Comparison of ENCODE assay signal across 8 cellular contexts in genomic region chr1:70205437-70206118, GRCh38. TPM values are rescaled to one million over a fixed set of nuclear protein-coding genes. Genes with fewer than 3 reads are reported as not detected.
DNase-seq lines count a peak whose midpoint lies in the region; ATAC-seq and TF ChIP-seq lines count a peak whose summit lies in the region.

Gene LRRC40 (minus strand): TSS chr1:70205579. CDS start chr1:70205540, 39 bp downstream.

- H3K4me3 Mint-ChIP-seq in natural killer cell, result peak within 1 kb of the TSS; percentile 97

- no peaks in the 10 kb centered on the region for H3K27me3 ChIP-seq in RWPE2 (ENCODE audit: insufficient read depth, poor library complexity, severe bottlenecking)

- DNase-seq in EH (ENCODE audit: low read depth), result peak; percentile 94
- peak; percentile 96 for DNase-seq in H4 (ENCODE audit: low spot score)
- peak; percentile 94 for DNase-seq in LoVo (ENCODE audit: low spot score)
- peak; percentile 89 for DNase-seq in RWPE2 (ENCODE audit: low spot score)
- peak; percentile 93 for DNase-seq in activated T-helper 9 cell treated with anti-CD3 and anti-CD28 coated beads, Interleukin-2, amount 50 U/mL, for 16 hours (ENCODE audit: low read depth)
- peak; percentile 95 for DNase-seq in fibroblast of peridontal ligament (ENCODE audit: extremely low read depth)
- peak; percentile 98 for DNase-seq in natural killer cell
- peak; percentile 94 for DNase-seq in stimulated activated naive CD4-positive, alpha-beta T cell treated with Interleukin-2 at 50 U/mL for 16 hours (lab: John Stamatoyannopoulos, UW)

- H3K36me3 Mint-ChIP-seq in natural killer cell, result no peaks in the 10 kb centered on the region

- intact Hi-C loops in natural killer cell (cut with micrococcal nuclease), result loop anchor here (1.0 to 5.0 kb wide), 4 partner anchors 16 to 876 kb away; partner anchors contain the start of genes ANKRD13C, CTH, SRSF11 and ZRANB2

- peak within 1 kb of the TSS; percentile 81 for H3K4me3 ChIP-seq in RWPE2 (ENCODE audit: severe bottlenecking)

- H3K9me3 ChIP-seq in RWPE2 (ENCODE audit: severe bottlenecking), result no peaks in the 10 kb centered on the region

- H3K4me1 Mint-ChIP-seq in natural killer cell, result peaks cover 41 to 61% of the 10 kb centered on the region in 2 donors

- H3K4me1 ChIP-seq in RWPE2 (ENCODE audit: insufficient read depth, poor library complexity, severe bottlenecking), result peaks cover 10% of the 10 kb centered on the region

- no peak for TF ChIP-seq CTCF in RWPE2 (IDR thresholded peaks at IDR 0.05; ENCODE audit: poor library complexity, severe bottlenecking)
- TF ChIP-seq CTCF in natural killer cell (IDR thresholded peaks at IDR 0.05), result no peak

- ATAC-seq in RWPE2 (ENCODE audit: low read depth) (peak; percentile 92), natural killer cell (peak; percentile 96 to 100 (median 97))

- H3K27ac ChIP-seq in RWPE2 (ENCODE audit: poor library complexity, severe bottlenecking), result peak within 1 kb of the TSS; percentile 51

- H3K9me3 Mint-ChIP-seq in natural killer cell, result no peaks in the 10 kb centered on the region

- peak within 1 kb of the TSS; percentile 98 to 99 for H3K27ac Mint-ChIP-seq in natural killer cell

- H3K27me3 Mint-ChIP-seq in natural killer cell (ENCODE audit: low read depth in 2 of 2), result no peaks in the 10 kb centered on the region

- peaks cover 27% of the 10 kb centered on the region for H3K36me3 ChIP-seq in RWPE2 (ENCODE audit: low read depth)

RNA-seq across cellular contexts. Expression of gene LRRC40, which starts in this region (rescaled TPM):
- total RNA-seq in H4 (2014; rRNA removed; shearing (Covaris generic)), result 18.3 and 29.5 TPM in 2 replicates
- 10 to 100 TPM; 15.5 to 18.4 (median 16.5) TPM for total RNA-seq in natural killer cell

Comparison
In these comparisons a context has a peak if more than half of its experiments do, and no peak if none do; other contexts are left out.
1. Peak in every context shown above with its lines: DNase-seq, ATAC-seq, H3K4me3 ChIP-seq and H3K27ac ChIP-seq.